9 cellular contexts compared by ENCODE assay signal in genomic region chr6:157825243-157825904, GRCh38. TPM values are rescaled to one million over a fixed set of nuclear protein-coding genes. Genes with fewer than 3 reads are reported as not detected.
DNase-seq lines count a peak whose midpoint lies in the region; ATAC-seq and TF ChIP-seq lines count a peak whose summit lies in the region.
"Had no signal": no experiment of that assay in that cellular context is flagged by ENCODE, and none has a peak within 500 bp of the region (broad histone marks: within the 10 kb centered on the region; RNA-seq: fewer than 3 reads in every experiment).

No MANE protein-coding gene starts in this region.

- peaks cover 0 to 11% (median 5%) of the 10 kb centered on the region in 7 donors for H3K9me3 Mint-ChIP-seq in CD14-positive monocyte
- peaks cover 0 to 6% (median 3%) of the 10 kb centered on the region in 5 experiments for H3K9me3 Mint-ChIP-seq in brain

- H3K27ac Mint-ChIP-seq in CD14-positive monocyte (peak overlapping the region in 1 of 7 donors; percentile 30), brain (peak overlapping the region in 3 of 5 experiments; percentile 17 to 100 (median 99))

- H3K27me3 Mint-ChIP-seq in CD14-positive monocyte (ENCODE audit: low read depth in 3 of 3) (peaks cover 25 to 46% (median 29%) of the 10 kb centered on the region in 3 donors), brain (peaks cover 10% of the 10 kb centered on the region)

- H3K4me1 Mint-ChIP-seq in CD14-positive monocyte = peaks cover 19% of the 10 kb centered on the region
- H3K4me1 Mint-ChIP-seq in brain = peaks cover 52% of the 10 kb centered on the region

- H3K36me3 ChIP-seq in HUES64 (ENCODE audit: insufficient read depth, low read length) = no peaks in the 10 kb centered on the region
- no peaks in the 10 kb centered on the region for H3K36me3 ChIP-seq in right lobe of liver

- H3K9me3 ChIP-seq in HUES64 (ENCODE audit: insufficient read depth, low read depth, low read length) (no peaks in the 10 kb centered on the region), right lobe of liver (no peaks in the 10 kb centered on the region)

- peak overlapping the region; percentile 92 for H3K4me3 ChIP-seq in HUES64 (ENCODE audit: low read length)
- no peak overlapping the region for H3K4me3 ChIP-seq in right lobe of liver

- H3K27ac ChIP-seq in HUES64 (ENCODE audit: low read depth, low read length) (no peak overlapping the region), right lobe of liver (peak overlapping the region in 2 of 3 donors; percentile 94 to 98)

- no peak overlapping the region for H3K9ac ChIP-seq in HUES64 (ENCODE audit: low read depth, low read length)

- H3K36me3 Mint-ChIP-seq in CD14-positive monocyte (peaks cover 5 to 18% of the 10 kb centered on the region in 2 donors), brain (peaks cover 16% of the 10 kb centered on the region)

- in situ Hi-C loops in G401 (cut with HindIII; ENCODE audit: low sequenced_read_pairs) = no loop called here

- 56% methylated on average over 9 of the region's 10 CpGs for WGBS in HUES64
- WGBS in right lobe of liver (ENCODE audit: insufficient coverage, low coverage, low lambda C conversion rate, missing lambda C conversion rate) = 65% methylated on average over 10 of the region's 10 CpGs

- H3K27me3 ChIP-seq in HUES64 (ENCODE audit: insufficient read depth, low read length) = peaks cover 9% of the 10 kb centered on the region; the same call in 1 of the 2 replicates
- no peaks in the 10 kb centered on the region for H3K27me3 ChIP-seq in right lobe of liver

- TF ChIP-seq POLR2A in right lobe of liver (IDR thresholded peaks at IDR 0.05) = no peak

- peak overlapping the region; percentile 95 to 97 for H3K4me3 Mint-ChIP-seq in CD14-positive monocyte
- peak overlapping the region; percentile 96 to 100 (median 97) for H3K4me3 Mint-ChIP-seq in brain

- no peak for TF ChIP-seq CTCF in CD14-positive monocyte (IDR thresholded peaks at IDR 0.05)
- TF ChIP-seq CTCF in brain (conservative IDR thresholded peaks at IDR 0.05) = no peak
- TF ChIP-seq CTCF in right lobe of liver (IDR thresholded peaks at IDR 0.05) = no peak
- no peak for TF ChIP-seq CTCF in GM10266 (IDR thresholded peaks at IDR 0.05; ENCODE audit: control insufficient read depth, insufficient read depth, low read depth, missing control alignments)

- intact Hi-C loops in CD14-positive monocyte (cut with micrococcal nuclease) = no loop called here
- intact Hi-C loops in right lobe of liver (cut with DNase I) = no loop called here

- no peak for ATAC-seq in right lobe of liver
- ATAC-seq: left lobe of liver had no signal

- H3K4me1 ChIP-seq in HUES64 (ENCODE audit: insufficient read depth, low read length) (peaks cover 37% of the 10 kb centered on the region), right lobe of liver (peaks cover 0 to 5% (median 0%) of the 10 kb centered on the region in 4 donors)

- DNase-seq in CD14-positive monocyte (ENCODE audit: low spot score) (no peak), right lobe of liver (no peak), GM10266 (ENCODE audit: extremely low spot score) (no peak), NCI-H1048 (lab: John Stamatoyannopoulos, UW) (no peak), G401 (ENCODE audit: low spot score) (no peak), NCI-H1105 treated with DMSO at 0.1 percent for 48 hours (lab: John Stamatoyannopoulos, UW) (no peak)

RNA-seq across cellular contexts. Expression of gene SNX9, which starts 2.3 kb away (rescaled TPM):
- polyA plus RNA-seq in CD14-positive monocyte (1 to 10 TPM; 7.2 to 8.1 TPM), brain (ENCODE audit: insufficient read depth, low read depth, low replicate concordance) (15.9 TPM)
- 23.2 TPM for polyA plus RNA-seq in HUES64 (2013, experiment 1 of 2)
- 24.6 TPM for polyA plus RNA-seq in HUES64 (2013, experiment 2 of 2)
- total RNA-seq in right lobe of liver = 10 to 100 TPM; 24.6 to 38.0 (median 29.3) TPM
- total RNA-seq in G401 (2014; rRNA removed; shearing (Covaris generic)) = 13.2 and 20.5 TPM in 2 replicates
